ENCODE assay signal across 17 cellular contexts in the genomic region with DNA sequence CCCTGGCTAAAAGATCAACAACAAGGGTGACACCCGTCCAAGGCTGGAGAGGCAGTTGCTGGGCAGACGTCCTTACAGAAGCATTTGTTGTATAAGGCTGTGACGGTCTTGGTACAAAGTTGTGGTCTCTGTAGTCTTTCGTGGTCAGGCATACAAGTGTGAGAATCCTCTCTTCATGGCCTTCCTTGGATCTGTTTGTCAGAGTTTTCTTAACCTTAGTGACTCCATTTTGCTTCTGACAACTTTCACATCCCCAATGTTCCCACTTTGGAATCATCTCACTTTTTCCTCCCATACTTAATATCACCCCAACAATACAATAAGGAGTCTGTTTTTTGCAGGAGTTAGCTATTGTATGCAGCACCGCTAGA.
DNase-seq lines count a peak whose midpoint lies in the region; ATAC-seq, FAIRE-seq and TF ChIP-seq lines count a peak whose summit lies in the region.
"Had no signal": no experiment of that assay in that cellular context is flagged by ENCODE, and none has a peak within 500 bp of the region (broad histone marks: within the 10 kb centered on the region; RNA-seq: fewer than 3 reads in every experiment).

No MANE protein-coding gene starts in this region.

- H4K20me1 ChIP-seq in H1 (replicated peaks in 1 of 2; ENCODE audit: control insufficient read depth in 1 of 2, insufficient read depth in 2 of 2, low read length in 2 of 2) = no peaks in the 10 kb centered on the region
- no peaks in the 10 kb centered on the region for H4K20me1 ChIP-seq in osteoblast (ENCODE audit: insufficient read depth, low read length)

- DNase-seq in NB4 (ENCODE audit: low read depth) (peak; percentile 61), H1 (ENCODE audit: low read depth in 1 of 2, low spot score in 2 of 2) (no peak), osteoblast (ENCODE audit: insufficient read length, low spot score, missing footprints) (no peak), prostate gland (ENCODE audit: low spot score) (no peak), COLO668 (lab: John Stamatoyannopoulos, UW; ENCODE audit: unreplicated experiment) (no peak), NCI-H2171 (lab: John Stamatoyannopoulos, UW) (no peak), foreskin keratinocyte (no peak)
- DNase-seq: activated CD4-positive, alpha-beta T cell treated with anti-CD3 and anti-CD28 coated beads, Interleukin-2, amount 10 ng/mL, durations not matched to agents 7 days and 5 days; activated CD8-positive, alpha-beta memory T cell treated with anti-CD3 and anti-CD28 coated beads, Interleukin-2, amount 50 U/mL, for 4 hours; activated effector memory CD4-positive, alpha-beta T cell treated with anti-CD3 and anti-CD28 coated beads, Interleukin-2, amount 50 U/mL, for 16 hours; esophagus squamous epithelium; KG1; T-cell had no signal

- H2BK5ac ChIP-seq in H1 (ENCODE audit: low read depth, low read length) = no peak overlapping the region

- TF ChIP-seq RAD21 in H1 (IDR thresholded peaks at IDR 0.05 in 1 of 2, conservative IDR thresholded peaks at IDR 0.05 in 1 of 2; ENCODE audit: low read depth in 2 of 2, low read length in 2 of 2) = no peak

- no peak overlapping the region for H2BK20ac ChIP-seq in H1 (ENCODE audit: low read length)

- no peak for ATAC-seq in foreskin keratinocyte
- ATAC-seq: CD8-positive, alpha-beta T cell; natural killer cell treated with Interleukin-12 subunit alpha and Interleukin-12 subunit beta and Interleukin-15 and Interleukin-18, amount 100 ng/mL, for 72 hours; T-cell had no signal

- no peak overlapping the region for H2BK120ac ChIP-seq in H1 (replicated peaks; ENCODE audit: low read depth, low read length)

- H3K4me2 ChIP-seq in H1 (ENCODE audit: insufficient read depth in 1 of 2, low read depth in 2 of 2, low read length in 2 of 2) (no peak overlapping the region), osteoblast (ENCODE audit: insufficient read depth, low read length) (peak overlapping the region; percentile 24)

- no peaks in the 10 kb centered on the region for H3K27me3 ChIP-seq in H1 (replicated peaks in 1 of 4; ENCODE audit: control insufficient read depth in 3 of 4, extremely low read depth in 1 of 4, insufficient read depth in 3 of 4, low read length in 3 of 4)
- H3K27me3 ChIP-seq in osteoblast (ENCODE audit: insufficient read depth, low read length) = no peaks in the 10 kb centered on the region
- no peaks in the 10 kb centered on the region for H3K27me3 ChIP-seq in prostate gland (replicated peaks; ENCODE audit: insufficient read depth)
- peaks cover 4% of the 10 kb centered on the region for H3K27me3 ChIP-seq in foreskin keratinocyte

- no peak for TF ChIP-seq EP300 in H1 (IDR thresholded peaks at IDR 0.05; ENCODE audit: borderline replicate concordance in 1 of 2, low read depth in 2 of 2, low read length in 2 of 2)

- TF ChIP-seq POLR2A in NB4 (IDR thresholded peaks at IDR 0.05; ENCODE audit: extremely low read depth, insufficient read length) = no peak
- TF ChIP-seq POLR2A in H1 (IDR thresholded peaks at IDR 0.05; ENCODE audit: control extremely low read depth in 1 of 2, low read depth in 2 of 2, low read length in 2 of 2) = no peak
- TF ChIP-seq POLR2A in prostate gland (IDR thresholded peaks at IDR 0.05) = no peak

- no peak overlapping the region for H3K23ac ChIP-seq in H1 (ENCODE audit: insufficient read length)

- no peak overlapping the region for H3K14ac ChIP-seq in H1 (ENCODE audit: insufficient read length)

- no peak overlapping the region for H4K5ac ChIP-seq in H1 (ENCODE audit: insufficient read length, low read depth, low read length)

- H3K18ac ChIP-seq in H1 (ENCODE audit: extremely low read depth, low read length) = no peak overlapping the region

- no peaks in the 10 kb centered on the region for H3K79me1 ChIP-seq in H1 (ENCODE audit: low read depth, low read length)

- 83% methylated on average over 5 of the region's 5 CpGs; no CpG with 5 or more reads in 1 of the 2 experiments for WGBS in H1 (ENCODE audit: extremely low coverage in 1 of 2, insufficient coverage in 1 of 2, insufficient read length in 1 of 2, insufficient replicate concordance in 2 of 2, low coverage in 1 of 2, low lambda C conversion rate in 2 of 2, missing lambda C conversion rate in 1 of 2), 2 experiments
- WGBS in prostate gland = 88% methylated on average over 5 of the region's 5 CpGs

- H2AFZ ChIP-seq in H1 (ENCODE audit: low read length) (no peak overlapping the region), osteoblast (ENCODE audit: low read length) (no peak overlapping the region)

- H4K91ac ChIP-seq in H1 (replicated peaks; ENCODE audit: insufficient read length, low read length) = no peak overlapping the region

- H3K79me2 ChIP-seq in H1 (ENCODE audit: control insufficient read depth in 1 of 2, insufficient read depth in 2 of 2, low read length in 2 of 2) (no peaks in the 10 kb centered on the region), osteoblast (ENCODE audit: insufficient read depth, low read length) (no peaks in the 10 kb centered on the region)

- H3K4me1 ChIP-seq in H1 (replicated peaks in 1 of 4; ENCODE audit: control insufficient read depth in 3 of 4, insufficient read depth in 4 of 4, low read length in 3 of 4) (peaks cover 0 to 6% (median 0%) of the 10 kb centered on the region in 4 experiments; a peak in 2 of 7 replicates), osteoblast (ENCODE audit: insufficient read depth, low read length) (peaks cover 25% of the 10 kb centered on the region), prostate gland (replicated peaks) (no peaks in the 10 kb centered on the region), foreskin keratinocyte (peaks cover 2% of the 10 kb centered on the region)

- H3K27ac ChIP-seq in C4-2B (peak overlapping the region; percentile 69; the same call in 1 of the 2 replicates), H1 (ENCODE audit: low read depth, low read length) (no peak overlapping the region), osteoblast (ENCODE audit: low read depth, low read length) (no peak overlapping the region), prostate gland (no peak overlapping the region), foreskin keratinocyte (no peak overlapping the region)

- no peak overlapping the region for H3K4ac ChIP-seq in H1 (replicated peaks; ENCODE audit: insufficient read length, low read depth, low read length)

- TF ChIP-seq CTCF in C4-2B (conservative IDR thresholded peaks at IDR 0.05) (no peak), NB4 (IDR thresholded peaks at IDR 0.05; ENCODE audit: low read depth, low read length) (no peak), H1 (IDR thresholded peaks at IDR 0.05; ENCODE audit: control extremely low read depth in 1 of 3, insufficient read depth in 1 of 3, low read depth in 1 of 3, low read length in 3 of 3) (no peak), osteoblast (IDR thresholded peaks at IDR 0.05; ENCODE audit: extremely low read depth, low read depth, low read length) (no peak), prostate gland (IDR thresholded peaks at IDR 0.05) (no peak), foreskin keratinocyte (conservative IDR thresholded peaks at IDR 0.05) (no peak)

- H3K4me3 ChIP-seq in NB4 (ENCODE audit: low read depth, low read length) (peak overlapping the region; percentile 5), H1 (ENCODE audit: extremely low read depth in 1 of 4, insufficient read depth in 2 of 4, low read depth in 3 of 4, low read length in 4 of 4) (no peak overlapping the region), osteoblast (ENCODE audit: insufficient read depth, low read length) (no peak overlapping the region), prostate gland (no peak overlapping the region)
- H3K4me3 ChIP-seq: esophagus squamous epithelium, lung had no signal

- CTCF ChIA-PET in H1 (lab: Charles Lee; ENCODE audit: partially characterized antibody) = interaction anchor here (0.6 to 1.8 kb wide), 3 partner anchors 14 to 90 kb away, joined by 5 to 9 read pairs (median 6); no protein-coding TSS in a partner anchor

- FAIRE-seq in H1 (lab: Jason Lieb, UNC) = no peak

- H3K9me3 ChIP-seq in H1 (ENCODE audit: insufficient read depth in 2 of 2, low read depth in 1 of 2, low read length in 1 of 2) = no peaks in the 10 kb centered on the region
- no peaks in the 10 kb centered on the region for H3K9me3 ChIP-seq in osteoblast (ENCODE audit: low read depth, low read length)
- no peaks in the 10 kb centered on the region for H3K9me3 ChIP-seq in prostate gland
- H3K9me3 ChIP-seq: esophagus squamous epithelium had no signal

- no peak overlapping the region for H4K8ac ChIP-seq in H1 (ENCODE audit: extremely low read depth, insufficient read depth, low read length)

- POLR2A ChIA-PET in H1 (lab: Charles Lee; ENCODE audit: partially characterized antibody) = interaction anchor here (1.3 kb wide), 1 partner anchor 25 kb away, joined by 3 read pairs; no protein-coding TSS in a partner anchor

- no peak overlapping the region for H3K56ac ChIP-seq in H1 (replicated peaks; ENCODE audit: insufficient read length, low read depth, low read length)

- intact Hi-C loops in prostate gland (cut with DNase I) = no loop called here

- H3K23me2 ChIP-seq in H1 (ENCODE audit: low read depth, low read length) = no peaks in the 10 kb centered on the region

- H2BK15ac ChIP-seq in H1 (ENCODE audit: low read length) = no peak overlapping the region; the same call in 1 of the 2 replicates

- H3K36me3 ChIP-seq in H1 (ENCODE audit: control insufficient read depth in 2 of 4, insufficient read depth in 4 of 4, low read length in 3 of 4) = no peaks in the 10 kb centered on the region
- H3K36me3 ChIP-seq in osteoblast (ENCODE audit: insufficient read depth, low read length) = no peaks in the 10 kb centered on the region
- H3K36me3 ChIP-seq in prostate gland = no peaks in the 10 kb centered on the region
- H3K36me3 ChIP-seq: esophagus squamous epithelium had no signal

- 0 out of 2 replicates have a peak overlapping the region, but pooled peaks have one; percentile 2 for H2BK12ac ChIP-seq in H1 (ENCODE audit: low read depth, low read length)

- H3K9ac ChIP-seq in H1 (replicated peaks in 1 of 4; ENCODE audit: extremely low read depth in 1 of 4, low read depth in 3 of 4, low read length in 3 of 4) = no peak overlapping the region

- H2AK5ac ChIP-seq in H1 (ENCODE audit: low read depth, low read length) = no peak overlapping the region

TF ChIP-seq in H1, 55 proteins besides CTCF, POLR2A, EP300 and RAD21 (continues in another document):
- TF ChIP-seq TEAD4 (IDR thresholded peaks at IDR 0.05; ENCODE audit: low read depth, low read length) = no peak
- no peak for TF ChIP-seq RBBP5 (IDR thresholded peaks at IDR 0.05; ENCODE audit: borderline replicate concordance, low read depth, low read length)
- no peak for TF ChIP-seq CTBP2 (IDR thresholded peaks at IDR 0.05; ENCODE audit: borderline replicate concordance, insufficient read depth, insufficient read length, low read length)
- no peak for TF ChIP-seq TCF12 (IDR thresholded peaks at IDR 0.05; ENCODE audit: low read depth, low read length)
- TF ChIP-seq GTF2F1 (IDR thresholded peaks at IDR 0.05; ENCODE audit: borderline replicate concordance, low read depth, low read length) = no peak
- no peak for TF ChIP-seq GABPA (IDR thresholded peaks at IDR 0.05; ENCODE audit: borderline replicate concordance, insufficient read depth, low read length)
- no peak for TF ChIP-seq SAP30 (IDR thresholded peaks at IDR 0.05; ENCODE audit: insufficient read depth, insufficient replicate concordance, low read length)
- TF ChIP-seq SRF (IDR thresholded peaks at IDR 0.05; ENCODE audit: low read depth, low read length) = no peak
- TF ChIP-seq JUN (IDR thresholded peaks at IDR 0.05; ENCODE audit: low read depth, low read length) = no peak
